Comparison of ENCODE assay signal across 20 cellular contexts in genomic region chr5:173452506-173452905, GRCh38.
DNase-seq lines count a peak whose midpoint lies in the region; ATAC-seq and TF ChIP-seq lines count a peak whose summit lies in the region.
"Had no signal": no experiment of that assay in that cellular context is flagged by ENCODE, and none has a peak within 500 bp of the region (broad histone marks: within the 10 kb centered on the region; RNA-seq: fewer than 3 reads in every experiment).

No MANE protein-coding gene starts in this region.

- ATAC-seq in PC-3 = no peak
- no peak for ATAC-seq in GM18502 (IDR thresholded peaks at IDR 0.05; ENCODE audit: poor library complexity, unreplicated experiment)
- ATAC-seq: activated CD4-positive, CD25-positive, alpha-beta regulatory T cell treated with anti-CD3 and anti-CD28 coated beads, Interleukin-2, amount 50 U/mL, for 24 hours had no signal

- CTCF ChIA-PET in PC-3 (lab: Charles Lee) = no interaction called here

- no peak for TF ChIP-seq POLR2A in ovary (IDR thresholded peaks at IDR 0.05)

- DNase-seq in left ventricle myocardium inferior (no peak), cardiac septum (ENCODE audit: low spot score) (no peak), PC-3 (no peak), fibroblast of lung (ENCODE audit: low read depth in 2 of 2) (no peak), smooth muscle cell (lab: John Stamatoyannopoulos, UW; ENCODE audit: unreplicated experiment) (no peak), ovary (no peak), NCI-H510A treated with DMSO at 0.1 percent for 48 hours (lab: John Stamatoyannopoulos, UW) (no peak)
- DNase-seq: activated naive CD4-positive, alpha-beta T cell treated with anti-CD3 and anti-CD28 coated beads for 36 hours; activated T-cell treated with anti-CD3 and anti-CD28 coated beads, Interleukin-2, amount 50 U/mL, for 24 hours; C1 segment of cervical spinal cord; effector memory CD4-positive, alpha-beta T cell; sigmoid colon; SK-N-SH; stimulated activated naive CD4-positive, alpha-beta T cell; T-helper 9 cell had no signal

- H2AFZ ChIP-seq in PC-3 (ENCODE audit: low read length) (no peak overlapping the region), fibroblast of lung (ENCODE audit: low read length) (no peak overlapping the region), smooth muscle cell (ENCODE audit: low read depth) (no peak overlapping the region)

- H3K27ac ChIP-seq in left ventricle myocardium inferior (replicated peaks) (peak overlapping the region; percentile 83), PC-3 (ENCODE audit: low read length) (peak overlapping the region; percentile 95), fibroblast of lung (ENCODE audit: insufficient read depth, low read length) (peak overlapping the region; percentile 97), smooth muscle cell (ENCODE audit: low read depth) (peak overlapping the region; percentile 99), ovary (no peak overlapping the region)
- H3K27ac ChIP-seq: esophagus muscularis mucosa, sigmoid colon, thoracic aorta had no signal

- H3K9me3 ChIP-seq in left ventricle myocardium inferior (replicated peaks) (no peaks in the 10 kb centered on the region), PC-3 (ENCODE audit: low read length) (no peaks in the 10 kb centered on the region), fibroblast of lung (ENCODE audit: control insufficient read depth, insufficient read depth, low read depth, low read length) (no peaks in the 10 kb centered on the region), smooth muscle cell (replicated peaks; ENCODE audit: low read depth) (no peaks in the 10 kb centered on the region), ovary (no peaks in the 10 kb centered on the region)
- H3K9me3 ChIP-seq: esophagus muscularis mucosa, sigmoid colon, SK-N-SH, thoracic aorta had no signal

- POLR2A ChIA-PET in PC-3 (lab: Charles Lee; ENCODE audit: unreplicated experiment) = no interaction called here

- H4K20me1 ChIP-seq in PC-3 (ENCODE audit: low read length) (no peaks in the 10 kb centered on the region), fibroblast of lung (ENCODE audit: control insufficient read depth, extremely low read depth, insufficient read depth, low read length) (no peaks in the 10 kb centered on the region), smooth muscle cell (ENCODE audit: low read depth) (no peaks in the 10 kb centered on the region)

- H3K9me2 ChIP-seq in PC-3 (replicated peaks; ENCODE audit: low read length) = no peaks in the 10 kb centered on the region
- H3K9me2 ChIP-seq: SK-N-SH had no signal

- H3K79me2 ChIP-seq in PC-3 (ENCODE audit: low read length) = no peaks in the 10 kb centered on the region
- no peaks in the 10 kb centered on the region for H3K79me2 ChIP-seq in fibroblast of lung (ENCODE audit: control insufficient read depth, insufficient read depth, low read length)
- no peaks in the 10 kb centered on the region for H3K79me2 ChIP-seq in smooth muscle cell (ENCODE audit: low read depth)

- no peaks in the 10 kb centered on the region for H3K36me3 ChIP-seq in left ventricle myocardium inferior
- no peaks in the 10 kb centered on the region for H3K36me3 ChIP-seq in PC-3 (ENCODE audit: low read depth, low read length)
- no peaks in the 10 kb centered on the region for H3K36me3 ChIP-seq in fibroblast of lung (ENCODE audit: control insufficient read depth, insufficient read depth, low read length)
- no peaks in the 10 kb centered on the region for H3K36me3 ChIP-seq in smooth muscle cell (ENCODE audit: low read depth)
- H3K36me3 ChIP-seq in ovary = no peaks in the 10 kb centered on the region
- H3K36me3 ChIP-seq: esophagus muscularis mucosa, sigmoid colon, thoracic aorta had no signal

- no peak for TF ChIP-seq EP300 in ovary (IDR thresholded peaks at IDR 0.05)

- H3K4me3 ChIP-seq in left ventricle myocardium inferior (no peak overlapping the region), PC-3 (ENCODE audit: low read length) (no peak overlapping the region), fibroblast of lung (replicated peaks in 1 of 4; ENCODE audit: control extremely low read depth in 1 of 4, insufficient read depth in 1 of 4, low read depth in 3 of 4, low read length in 4 of 4) (no peak overlapping the region), smooth muscle cell (no peak overlapping the region), ovary (no peak overlapping the region)
- H3K4me3 ChIP-seq: esophagus muscularis mucosa, lung, sigmoid colon, thoracic aorta had no signal

- no peak for TF ChIP-seq CTCF in left ventricle myocardium inferior (IDR thresholded peaks at IDR 0.05; ENCODE audit: borderline replicate concordance)
- TF ChIP-seq CTCF in PC-3 (conservative IDR thresholded peaks at IDR 0.05; ENCODE audit: low read depth, low read length) = no peak
- no peak for TF ChIP-seq CTCF in fibroblast of lung (conservative IDR thresholded peaks at IDR 0.05 in 1 of 2, IDR thresholded peaks at IDR 0.05 in 1 of 2; ENCODE audit: low read depth in 1 of 2, low read length in 2 of 2)
- TF ChIP-seq CTCF in smooth muscle cell (IDR thresholded peaks at IDR 0.05; ENCODE audit: borderline replicate concordance, insufficient read depth, poor library complexity, severe bottlenecking) = no peak
- no peak for TF ChIP-seq CTCF in ovary (IDR thresholded peaks at IDR 0.05)

- intact Hi-C loops in left ventricle myocardium inferior (cut with micrococcal nuclease) = no loop called here
- intact Hi-C loops in cardiac septum (cut with DNase I) = loop anchor here (2.0 to 10.0 kb wide), 3 partner anchors 86 to 128 kb away; partner anchors contain the start of gene STC2
- intact Hi-C loops in PC-3 (cut with micrococcal nuclease) = loop anchor here (10.0 kb wide), 1 partner anchor 678 kb away; the partner anchor contains the start of gene DUSP1
- intact Hi-C loops in ovary (cut with DNase I) = no loop called here

- H3K4me1 ChIP-seq in left ventricle myocardium inferior (peaks cover 50% of the 10 kb centered on the region), PC-3 (ENCODE audit: insufficient read depth, low read length) (peaks cover 58% of the 10 kb centered on the region), fibroblast of lung (ENCODE audit: control insufficient read depth, extremely low read depth, insufficient read depth, low read length) (peaks cover 39% of the 10 kb centered on the region), smooth muscle cell (ENCODE audit: low read depth) (peaks cover 14% of the 10 kb centered on the region), ovary (ENCODE audit: insufficient read depth) (peaks cover 2% of the 10 kb centered on the region)

- BruUV-seq in PC-3 (replicated peaks; lab: Mats Ljungman, UMichigan) = no TSS peak

- H3K27me3 ChIP-seq in left ventricle myocardium inferior (ENCODE audit: low read depth) = no peaks in the 10 kb centered on the region
- no peaks in the 10 kb centered on the region for H3K27me3 ChIP-seq in PC-3 (ENCODE audit: low read length)
- no peaks in the 10 kb centered on the region for H3K27me3 ChIP-seq in fibroblast of lung (ENCODE audit: control insufficient read depth, insufficient read depth, low read length)
- H3K27me3 ChIP-seq in smooth muscle cell (ENCODE audit: low read depth) = no peaks in the 10 kb centered on the region
- no peaks in the 10 kb centered on the region for H3K27me3 ChIP-seq in ovary
- H3K27me3 ChIP-seq: esophagus muscularis mucosa, sigmoid colon had no signal

- H3K4me2 ChIP-seq in PC-3 (ENCODE audit: low read length) = no peak overlapping the region
- no peak overlapping the region for H3K4me2 ChIP-seq in fibroblast of lung (ENCODE audit: extremely low read depth, insufficient read depth, low read length)
- H3K4me2 ChIP-seq in smooth muscle cell = peak overlapping the region; percentile 17
- H3K4me2 ChIP-seq: SK-N-SH had no signal

- peak overlapping the region; percentile 90; the same call in 1 of the 2 replicates for H3K9ac ChIP-seq in PC-3 (ENCODE audit: low read length)
- no peak overlapping the region for H3K9ac ChIP-seq in fibroblast of lung (ENCODE audit: insufficient read depth, low read length)
- peak overlapping the region; percentile 65 for H3K9ac ChIP-seq in smooth muscle cell (ENCODE audit: low read depth)
- H3K9ac ChIP-seq: SK-N-SH had no signal

- H3F3A ChIP-seq in PC-3 (ENCODE audit: low read length, unreplicated experiment) (peaks cover 15% of the 10 kb centered on the region), smooth muscle cell (ENCODE audit: low read depth) (peaks cover 42% of the 10 kb centered on the region)

- 87% methylated on average over 4 of the region's 4 CpGs for WGBS in smooth muscle cell (ENCODE audit: low lambda C conversion rate)
- 82 to 94% (median 90%) methylated on average over 4 of the region's 4 CpGs for WGBS in ovary, 3 donors

Comparison
In these comparisons a context has a peak if more than half of its experiments do, and no peak if none do; other contexts are left out.
1. intact Hi-C loops: an anchor here in cardiac septum (2.0 to 10.0 kb wide) and PC-3 (10.0 kb wide); none called in left ventricle myocardium inferior and ovary.
2. H3K27ac ChIP-seq: peak in left ventricle myocardium inferior (single experiment), PC-3 (single experiment), fibroblast of lung (single experiment) and smooth muscle cell (single experiment); none in ovary (0 of 2).